In the genomic region with DNA sequence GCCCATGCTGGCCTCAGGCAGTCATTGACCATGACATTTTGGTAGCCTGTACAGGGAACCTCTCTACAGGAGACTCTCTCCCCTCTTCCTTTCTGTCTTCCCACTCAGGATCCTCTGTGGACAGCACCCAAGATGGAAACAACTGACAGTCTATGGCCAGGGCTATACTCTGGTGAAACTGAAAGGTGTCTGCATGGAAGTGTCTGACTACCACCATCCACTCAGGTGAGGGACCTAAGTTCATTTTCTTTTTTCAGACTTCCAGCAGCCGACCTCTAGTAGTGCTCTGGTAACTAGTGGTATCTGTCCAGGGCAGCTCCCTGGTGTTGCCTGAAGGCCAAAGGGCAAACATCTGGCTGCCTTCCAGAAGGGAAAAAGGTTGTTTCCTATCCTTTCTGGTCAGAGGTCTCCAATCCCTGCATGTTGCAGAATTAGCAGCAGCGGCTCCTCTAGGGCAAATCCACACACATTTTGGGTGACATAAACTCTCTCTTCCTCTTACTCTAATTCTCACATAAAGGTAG, we compare ENCODE assay signal across 23 cellular contexts.
"Had no signal": no experiment of that assay in that cellular context is flagged by ENCODE, and none has a peak within 500 bp of the region (broad histone marks: within the 10 kb centered on the region; RNA-seq: fewer than 3 reads in every experiment).

No MANE protein-coding gene starts in this region.

- H3K27ac ChIP-seq: dorsolateral prefrontal cortex, heart right ventricle, left lung, lower lobe of right lung, neural progenitor cell, pancreas, suprapubic skin, thyroid gland, vagina had no signal

- H3K9ac ChIP-seq: neural progenitor cell had no signal

- H3K27ac Mint-ChIP-seq: memory B cell; natural killer cell treated with Interleukin-12 subunit alpha and Interleukin-12 subunit beta and Interleukin-15 and Interleukin-18, amount 100 ng/mL, for 72 hours; neural progenitor cell; progenitor cell of endocrine pancreas; stimulated activated effector memory CD8-positive, alpha-beta T cell treated with anti-CD3 and anti-CD28 coated beads, Interleukin-12 subunit alpha, Interleukin-12 subunit beta, amount 100 ng/mL, for 72 hours; type B pancreatic cell had no signal

- H3K36me3 ChIP-seq: heart right ventricle, left lung, lower lobe of right lung, neural progenitor cell, pancreas, suprapubic skin, thyroid gland, vagina had no signal

- DNase-seq: cortex of kidney; dorsolateral prefrontal cortex; effector CD8-positive, alpha-beta T cell; heart right ventricle; islet precursor cell; left lung; lower lobe of right lung; midbrain; nucleus accumbens; pancreas; right cardiac atrium; stimulated activated CD4-positive, alpha-beta T cell treated with anti-CD3 and anti-CD28 coated beads, Interleukin-4, amount 100 ng/mL, for 1 hour; stimulated activated CD8-positive, alpha-beta memory T cell treated with anti-CD3 and anti-CD28 coated beads, Interleukin-4, amount 100 ng/mL, for 48 hours; thyroid gland had no signal

- H2AFZ ChIP-seq: neural progenitor cell had no signal

- H3K4me3 Mint-ChIP-seq: memory B cell; natural killer cell treated with Interleukin-12 subunit alpha and Interleukin-12 subunit beta and Interleukin-15 and Interleukin-18, amount 100 ng/mL, for 72 hours; neural progenitor cell; stimulated activated effector memory CD8-positive, alpha-beta T cell treated with anti-CD3 and anti-CD28 coated beads, Interleukin-12 subunit alpha, Interleukin-12 subunit beta, amount 100 ng/mL, for 72 hours; type B pancreatic cell had no signal

- H3K4me3 ChIP-seq: dorsolateral prefrontal cortex, heart right ventricle, left lung, lower lobe of right lung, neural progenitor cell, pancreas, suprapubic skin, thyroid gland, vagina had no signal

- H3K27me3 Mint-ChIP-seq: memory B cell; natural killer cell treated with Interleukin-12 subunit alpha and Interleukin-12 subunit beta and Interleukin-15 and Interleukin-18, amount 100 ng/mL, for 72 hours; progenitor cell of endocrine pancreas; type B pancreatic cell had no signal

- H3K4me1 Mint-ChIP-seq: memory B cell; neural progenitor cell; stimulated activated effector memory CD8-positive, alpha-beta T cell treated with anti-CD3 and anti-CD28 coated beads, Interleukin-12 subunit alpha, Interleukin-12 subunit beta, amount 100 ng/mL, for 72 hours had no signal

- H3K27me3 ChIP-seq: dorsolateral prefrontal cortex, heart right ventricle, left lung, neural progenitor cell, pancreas, suprapubic skin, thyroid gland, vagina had no signal

- H3K4me1 ChIP-seq: heart right ventricle, left lung, lower lobe of right lung, neural progenitor cell, pancreas, suprapubic skin, thyroid gland, vagina had no signal

- ATAC-seq: esophagus mucosa; heart right ventricle; left lung; natural killer cell treated with Interleukin-12 subunit alpha and Interleukin-12 subunit beta and Interleukin-15 and Interleukin-18, amount 100 ng/mL, for 72 hours; pancreas; right cardiac atrium; stimulated activated effector memory CD8-positive, alpha-beta T cell treated with anti-CD3 and anti-CD28 coated beads, Interleukin-12 subunit alpha, Interleukin-12 subunit beta, amount 100 ng/mL, for 72 hours had no signal

- H3K9me3 ChIP-seq: heart right ventricle, left lung, lower lobe of right lung, pancreas, suprapubic skin, thyroid gland, vagina had no signal

- H3K4me2 ChIP-seq: neural progenitor cell had no signal

- H3K36me3 Mint-ChIP-seq: memory B cell; neural progenitor cell; stimulated activated effector memory CD8-positive, alpha-beta T cell treated with anti-CD3 and anti-CD28 coated beads, Interleukin-12 subunit alpha, Interleukin-12 subunit beta, amount 100 ng/mL, for 72 hours; type B pancreatic cell had no signal
